ENCODE assay signal across 13 cellular contexts in genomic region chr6:1601616-1602355, GRCh38. TPM values are rescaled to one million over a fixed set of nuclear protein-coding genes. Genes with fewer than 3 reads are reported as not detected.
A peak's percentile ranks its signal among the peaks of the same experiment; 100 is the strongest.
DNase-seq lines count a peak whose midpoint lies in the region; ATAC-seq, FAIRE-seq and TF ChIP-seq lines count a peak whose summit lies in the region.
"Had no signal": no experiment of that assay in that cellular context is flagged by ENCODE, and none has a peak within 500 bp of the region (broad histone marks: within the 10 kb centered on the region; RNA-seq: fewer than 3 reads in every experiment).

No MANE protein-coding gene starts in this region.

- H3K9me3 Mint-ChIP-seq in astrocyte (ENCODE audit: unreplicated experiment), result no peaks in the 10 kb centered on the region

- peaks cover 64% of the 10 kb centered on the region for H3K27me3 Mint-ChIP-seq in astrocyte (ENCODE audit: low read depth, unreplicated experiment)

- H3K4me2 ChIP-seq in astrocyte (ENCODE audit: low read length), result peak overlapping the region; percentile 47
- no peak overlapping the region for H3K4me2 ChIP-seq in neuronal stem cell (ENCODE audit: insufficient read depth, low read length, poor library complexity, severe bottlenecking)
- H3K4me2 ChIP-seq: A549 had no signal

- H3K79me1 ChIP-seq in neuronal stem cell (ENCODE audit: low read depth, low read length), result no peaks in the 10 kb centered on the region

- no peak for FAIRE-seq in astrocyte (lab: Jason Lieb, UNC)
- FAIRE-seq: A549 had no signal

- H3K14ac ChIP-seq in neuronal stem cell (ENCODE audit: low read length), result no peak overlapping the region

- no peak overlapping the region for H2BK5ac ChIP-seq in neuronal stem cell (ENCODE audit: low read length)

- H3K23ac ChIP-seq in neuronal stem cell (ENCODE audit: low read depth, low read length, poor library complexity), result no peak overlapping the region

- TF ChIP-seq EP300 in tibial nerve (IDR thresholded peaks at IDR 0.05), result no peak

- WGBS in tibial nerve, 2 donors, result 53 to 72% methylated on average over 19 to 25 of the region's 39 CpGs
- WGBS in neuronal stem cell (ENCODE audit: extremely low coverage in 2 of 2, insufficient read length in 2 of 2, insufficient replicate concordance in 1 of 2), 2 donors, result no CpG with 5 or more reads among the region's 39 CpGs

- H3K4me3 ChIP-seq in H7 (ENCODE audit: insufficient read depth, low read depth, low read length) (no peak overlapping the region), astrocyte (ENCODE audit: insufficient read depth, low read depth, low read length) (no peak overlapping the region), thoracic aorta (peak overlapping the region; percentile 66), tibial nerve (no peak overlapping the region), neuronal stem cell (ENCODE audit: low read length in 2 of 2) (no peak overlapping the region)
- H3K4me3 ChIP-seq: A549, GM23248 had no signal

- H2AK5ac ChIP-seq in neuronal stem cell (ENCODE audit: low read depth, low read length), result no peak overlapping the region

- peaks cover 7% of the 10 kb centered on the region for H3K4me1 Mint-ChIP-seq in astrocyte (ENCODE audit: low read depth, unreplicated experiment)

- H3K4ac ChIP-seq in neuronal stem cell (ENCODE audit: low read length), result no peak overlapping the region

- no peak overlapping the region for H4K91ac ChIP-seq in neuronal stem cell (ENCODE audit: low read depth, low read length, poor library complexity)

- H3K79me2 ChIP-seq in astrocyte (ENCODE audit: insufficient read depth, low read length), result no peaks in the 10 kb centered on the region

- H3K9me3 ChIP-seq in astrocyte (ENCODE audit: insufficient read depth, low read depth, low read length) (no peaks in the 10 kb centered on the region), thoracic aorta (no peaks in the 10 kb centered on the region), tibial nerve (no peaks in the 10 kb centered on the region), neuronal stem cell (replicated peaks in 1 of 2; ENCODE audit: control insufficient read depth in 2 of 2, insufficient read depth in 1 of 2, low read depth in 1 of 2, low read length in 2 of 2) (no peaks in the 10 kb centered on the region)
- H3K9me3 ChIP-seq: A549 had no signal

- no peak overlapping the region for H2AFZ ChIP-seq in astrocyte (ENCODE audit: low read depth, low read length)
- no peak overlapping the region for H2AFZ ChIP-seq in neuronal stem cell (ENCODE audit: low read length)
- H2AFZ ChIP-seq: GM23248 had no signal

- no peak for TF ChIP-seq POLR2A in tibial nerve (IDR thresholded peaks at IDR 0.05)

- H3K27ac ChIP-seq in astrocyte (ENCODE audit: low read depth, low read length) (no peak overlapping the region), layer of hippocampus (ENCODE audit: low read depth, low read length) (peak overlapping the region; percentile 18), thoracic aorta (peak overlapping the region; percentile 96 to 98), tibial nerve (no peak overlapping the region), neuronal stem cell (replicated peaks; ENCODE audit: low read length) (no peak overlapping the region)
- H3K27ac ChIP-seq: A549, GM23248, HL-60 had no signal

- H3K36me3 Mint-ChIP-seq in astrocyte (ENCODE audit: low read depth, unreplicated experiment), result no peaks in the 10 kb centered on the region

- DNase-seq in H7 (peak; percentile 35), astrocyte (ENCODE audit: low read depth) (no peak), thoracic aorta (ENCODE audit: low spot score) (no peak), tibial nerve (ENCODE audit: low spot score in 2 of 2) (no peak), OCI-M1 (lab: John Stamatoyannopoulos, UW) (no peak), neuronal stem cell (ENCODE audit: low spot score) (no peak)
- DNase-seq: DMS53, GF-D8, GM23248 had no signal

- peaks cover 36% of the 10 kb centered on the region for H3K27me3 ChIP-seq in H7 (ENCODE audit: control insufficient read depth, insufficient read depth, low read length)
- H3K27me3 ChIP-seq in astrocyte (ENCODE audit: insufficient read depth, low read length), result peaks cover 77% of the 10 kb centered on the region
- peaks cover 28% of the 10 kb centered on the region for H3K27me3 ChIP-seq in layer of hippocampus (ENCODE audit: control insufficient read depth, insufficient read depth, low read length)
- no peaks in the 10 kb centered on the region for H3K27me3 ChIP-seq in thoracic aorta (replicated peaks; ENCODE audit: insufficient read depth)
- H3K27me3 ChIP-seq in tibial nerve, result peaks cover 0 to 80% of the 10 kb centered on the region in 2 donors
- H3K27me3 ChIP-seq in neuronal stem cell (ENCODE audit: control insufficient read depth in 3 of 3, insufficient read depth in 3 of 3, low read depth in 1 of 3, low read length in 3 of 3), result peaks cover 20 to 83% (median 26%) of the 10 kb centered on the region in 3 experiments

- no peak overlapping the region for H2BK12ac ChIP-seq in neuronal stem cell (ENCODE audit: low read length)

- H3K4me1 ChIP-seq in astrocyte (ENCODE audit: insufficient read depth, low read length) (peaks cover 6% of the 10 kb centered on the region), thoracic aorta (ENCODE audit: control insufficient read depth in 1 of 2, low read depth in 2 of 2) (peaks cover 9 to 43% of the 10 kb centered on the region in 2 donors), tibial nerve (peaks cover 0 to 31% (median 12%) of the 10 kb centered on the region in 4 donors), neuronal stem cell (ENCODE audit: control insufficient read depth in 2 of 2, insufficient read depth in 1 of 2, low read depth in 1 of 2, low read length in 2 of 2) (peaks cover 6% of the 10 kb centered on the region in 2 donors)

- H4K20me1 ChIP-seq in astrocyte (ENCODE audit: insufficient read depth, low read length), result peaks cover 8% of the 10 kb centered on the region

- no peak for TF ChIP-seq CTCF in astrocyte (IDR thresholded peaks at IDR 0.05; ENCODE audit: insufficient read depth, low read depth, low read length)
- no peak for TF ChIP-seq CTCF in thoracic aorta (IDR thresholded peaks at IDR 0.05)
- TF ChIP-seq CTCF in tibial nerve (IDR thresholded peaks at IDR 0.05), result no peak

- no peak overlapping the region for H4K8ac ChIP-seq in neuronal stem cell (ENCODE audit: low read depth, low read length)

- no peak overlapping the region for H3K27ac Mint-ChIP-seq in astrocyte (ENCODE audit: unreplicated experiment)

- H2BK15ac ChIP-seq in neuronal stem cell (ENCODE audit: low read length), result no peak overlapping the region

- no peak for ATAC-seq in thoracic aorta (ENCODE audit: insufficient number of reproducible peaks, low FRiP score, low read depth)
- ATAC-seq: A549, HCT116 had no signal

- H3K9ac ChIP-seq in astrocyte (ENCODE audit: low read length), result no peak overlapping the region
- no peak overlapping the region for H3K9ac ChIP-seq in neuronal stem cell (ENCODE audit: low read depth, low read length, poor library complexity)
- H3K9ac ChIP-seq: GM23248 had no signal

- no peak overlapping the region for H2BK120ac ChIP-seq in neuronal stem cell (ENCODE audit: low read depth, low read length)

- H3K36me3 ChIP-seq in H7 (replicated peaks; ENCODE audit: control insufficient read depth, insufficient read depth, low read length) (no peaks in the 10 kb centered on the region), astrocyte (ENCODE audit: insufficient read depth, low read length) (no peaks in the 10 kb centered on the region), thoracic aorta (no peaks in the 10 kb centered on the region), tibial nerve (no peaks in the 10 kb centered on the region), neuronal stem cell (replicated peaks in 1 of 2; ENCODE audit: control insufficient read depth in 2 of 2, insufficient read depth in 2 of 2, low read length in 2 of 2) (no peaks in the 10 kb centered on the region)

- no peak overlapping the region for H3K4me3 Mint-ChIP-seq in astrocyte (ENCODE audit: unreplicated experiment)

- no peak overlapping the region for H3K18ac ChIP-seq in neuronal stem cell (ENCODE audit: low read length)

RNA-seq across cellular contexts. Expression of gene FOXC1, which starts 7.9 kb away (rescaled TPM):
- total RNA-seq in H7 (2014; rRNA removed; shearing (Covaris generic)), result 3.7 and 6.8 TPM in 2 replicates
- 2.8 and 2.9 TPM in 2 replicates for total RNA-seq in astrocyte
- 100 to 1,000 TPM; 103 to 109 TPM for total RNA-seq in thoracic aorta
- total RNA-seq in tibial nerve, result 10 to 100 TPM; 36.0 to 53.7 (median 50.2) TPM
- polyA plus RNA-seq in neuronal stem cell (2013, experiment 1 of 2), result 0.52 TPM
- polyA plus RNA-seq in neuronal stem cell (2013, experiment 2 of 2), result 0.53 TPM

Comparison
In these comparisons a context has a peak if more than half of its experiments do, and no peak if none do; other contexts are left out.
1. H3K27ac ChIP-seq: peak in layer of hippocampus (single experiment) and thoracic aorta (2 of 2); none in astrocyte (single experiment), tibial nerve (0 of 4) and neuronal stem cell (single experiment).